Comparison of ENCODE assay signal across 1 cellular context in genomic region chr9:33082538-33083326, GRCh38.
TF ChIP-seq lines count a peak whose summit lies in the region.

No MANE protein-coding gene starts in this region.

TF ChIP-seq in HEK293T, 16 proteins besides CTCF, POLR2A, EP300 and RAD21 (continued from another document):
- TF ChIP-seq NFRKB (IDR thresholded peaks at IDR 0.05) (no peak), TARDBP (IDR thresholded peaks at IDR 0.05) (no peak), ELF4 (IDR thresholded peaks at IDR 0.05) (no peak), HDGF (IDR thresholded peaks at IDR 0.05; ENCODE audit: borderline replicate concordance) (no peak), FOXM1 (IDR thresholded peaks at IDR 0.05; ENCODE audit: borderline replicate concordance) (no peak)
